8 cellular contexts compared by ENCODE assay signal in genomic region chr20:47357296-47358051, GRCh38. TPM values are rescaled to one million over a fixed set of nuclear protein-coding genes. Genes with fewer than 3 reads are reported as not detected.
A peak's percentile ranks its signal among the peaks of the same experiment; 100 is the strongest.
DNase-seq lines count a peak whose midpoint lies in the region; ATAC-seq and TF ChIP-seq lines count a peak whose summit lies in the region.

No MANE protein-coding gene starts in this region.

- TF ChIP-seq CTCF in MM.1S (IDR thresholded peaks at IDR 0.05; ENCODE audit: low read length) (no peak), prostate gland (IDR thresholded peaks at IDR 0.05) (peak in 1 of 4 experiments; percentile 21), upper lobe of right lung (IDR thresholded peaks at IDR 0.05) (no peak)

- no peaks in the 10 kb centered on the region for H4K20me1 ChIP-seq in MM.1S (ENCODE audit: insufficient read depth, low read length)

- H3K9ac ChIP-seq in MM.1S (ENCODE audit: low read length), result peak overlapping the region; percentile 91
- H3K9ac ChIP-seq in adipocyte (ENCODE audit: low read length), result peak overlapping the region; percentile 90

- H3K36me3 ChIP-seq in MM.1S (replicated peaks; ENCODE audit: insufficient read depth, low read length) (no peaks in the 10 kb centered on the region), adipocyte (ENCODE audit: control insufficient read depth, insufficient read depth, low read length, severe bottlenecking) (no peaks in the 10 kb centered on the region), prostate gland (no peaks in the 10 kb centered on the region), upper lobe of right lung (no peaks in the 10 kb centered on the region)

- H3K4me1 ChIP-seq in MM.1S (ENCODE audit: low read length) (peaks cover 12% of the 10 kb centered on the region), adipocyte (ENCODE audit: control insufficient read depth, insufficient read depth, low read length) (peaks cover 91% of the 10 kb centered on the region), prostate gland (replicated peaks) (peaks cover 72% of the 10 kb centered on the region), upper lobe of right lung (peaks cover 99% of the 10 kb centered on the region)

- peak; percentile 33 for TF ChIP-seq POLR2A in prostate gland (IDR thresholded peaks at IDR 0.05)

- H3K79me2 ChIP-seq in MM.1S (ENCODE audit: low read length), result peaks cover 41% of the 10 kb centered on the region

- 2% methylated on average over 30 of the region's 30 CpGs for WGBS in prostate gland

- peak overlapping the region; percentile 64 for H3K4me3 ChIP-seq in MM.1S (ENCODE audit: low read length)
- H3K4me3 ChIP-seq in adipocyte (ENCODE audit: low read length), result peak overlapping the region; percentile 31
- H3K4me3 ChIP-seq in prostate gland, result no peak overlapping the region
- H3K4me3 ChIP-seq in upper lobe of right lung, result peak overlapping the region; percentile 28

- peak; percentile 100 for DNase-seq in DMS53 (lab: John Stamatoyannopoulos, UW)
- DNase-seq in MM.1S, result peak; percentile 76
- peak; percentile 76 for DNase-seq in SKM-1 (lab: John Stamatoyannopoulos, UW; ENCODE audit: unreplicated experiment)
- peak; percentile 84 for DNase-seq in adipocyte (ENCODE audit: low read depth)
- peak; percentile 85 for DNase-seq in left cardiac atrium
- peak; percentile 94 for DNase-seq in prostate gland (ENCODE audit: low spot score)
- peak; percentile 95 for DNase-seq in upper lobe of right lung

- H3K27ac ChIP-seq in MM.1S (ENCODE audit: low read length) (peak overlapping the region; percentile 97), prostate gland (peak overlapping the region; percentile 99), upper lobe of right lung (peak overlapping the region; percentile 98)

- ATAC-seq in GM21786 (IDR thresholded peaks at IDR 0.05; ENCODE audit: unreplicated experiment) (peak; percentile 51), left cardiac atrium (peak; percentile 18 to 48), upper lobe of right lung (peak; percentile 60)

- H3K27me3 ChIP-seq in MM.1S (replicated peaks; ENCODE audit: insufficient read depth, low read length) (no peaks in the 10 kb centered on the region), adipocyte (replicated peaks; ENCODE audit: control insufficient read depth, insufficient read depth, low read length) (no peaks in the 10 kb centered on the region), prostate gland (replicated peaks; ENCODE audit: insufficient read depth) (no peaks in the 10 kb centered on the region), upper lobe of right lung (no peaks in the 10 kb centered on the region)

- peaks cover 26% of the 10 kb centered on the region for H3F3A ChIP-seq in MM.1S (ENCODE audit: insufficient read depth, low read length)

- H3K4me2 ChIP-seq in MM.1S (ENCODE audit: low read depth, low read length), result peak overlapping the region; percentile 83

- peak overlapping the region; percentile 90 for H2AFZ ChIP-seq in MM.1S (ENCODE audit: low read length)

- H3K9me3 ChIP-seq in MM.1S (replicated peaks; ENCODE audit: insufficient read depth, low read length), result no peaks in the 10 kb centered on the region
- H3K9me3 ChIP-seq in adipocyte (ENCODE audit: control insufficient read depth, low read length), result no peaks in the 10 kb centered on the region
- H3K9me3 ChIP-seq in prostate gland, result no peaks in the 10 kb centered on the region
- no peaks in the 10 kb centered on the region for H3K9me3 ChIP-seq in upper lobe of right lung

- intact Hi-C loops in left cardiac atrium (cut with DNase I), result loop anchor here (2.0 to 5.0 kb wide), 3 partner anchors 23 to 40 kb away; no protein-coding TSS in a partner anchor
- intact Hi-C loops in prostate gland (cut with DNase I), result loop anchor here (2.0 to 5.0 kb wide), 3 partner anchors 23 to 80 kb away; no protein-coding TSS in a partner anchor
- intact Hi-C loops in upper lobe of right lung (cut with DNase I), result loop anchor here (5.0 kb wide), 1 partner anchor 40 kb away; no protein-coding TSS in a partner anchor

- H3K9me2 ChIP-seq in MM.1S (replicated peaks; ENCODE audit: insufficient read depth, low read length), result no peaks in the 10 kb centered on the region

RNA-seq across cellular contexts. Expression of gene ZMYND8, which starts 1.0 kb away (rescaled TPM):
- total RNA-seq in left cardiac atrium (10 to 100 TPM; 22.6 to 27.5 TPM), prostate gland (10 to 100 TPM; 19.9 to 70.9 TPM), upper lobe of right lung (45.7 TPM)

Comparison
In these comparisons a context has a peak if more than half of its experiments do, and no peak if none do; other contexts are left out.
1. H3K4me3 ChIP-seq: peak in MM.1S (single experiment), adipocyte (single experiment) and upper lobe of right lung (single experiment); none in prostate gland (0 of 2).
2. Peak in every context shown above with its lines, with median percentiles within 50 percentile points of each other: DNase-seq, ATAC-seq and H3K27ac ChIP-seq.